Comparison of ENCODE assay signal across 1 cellular context in the genomic region with DNA sequence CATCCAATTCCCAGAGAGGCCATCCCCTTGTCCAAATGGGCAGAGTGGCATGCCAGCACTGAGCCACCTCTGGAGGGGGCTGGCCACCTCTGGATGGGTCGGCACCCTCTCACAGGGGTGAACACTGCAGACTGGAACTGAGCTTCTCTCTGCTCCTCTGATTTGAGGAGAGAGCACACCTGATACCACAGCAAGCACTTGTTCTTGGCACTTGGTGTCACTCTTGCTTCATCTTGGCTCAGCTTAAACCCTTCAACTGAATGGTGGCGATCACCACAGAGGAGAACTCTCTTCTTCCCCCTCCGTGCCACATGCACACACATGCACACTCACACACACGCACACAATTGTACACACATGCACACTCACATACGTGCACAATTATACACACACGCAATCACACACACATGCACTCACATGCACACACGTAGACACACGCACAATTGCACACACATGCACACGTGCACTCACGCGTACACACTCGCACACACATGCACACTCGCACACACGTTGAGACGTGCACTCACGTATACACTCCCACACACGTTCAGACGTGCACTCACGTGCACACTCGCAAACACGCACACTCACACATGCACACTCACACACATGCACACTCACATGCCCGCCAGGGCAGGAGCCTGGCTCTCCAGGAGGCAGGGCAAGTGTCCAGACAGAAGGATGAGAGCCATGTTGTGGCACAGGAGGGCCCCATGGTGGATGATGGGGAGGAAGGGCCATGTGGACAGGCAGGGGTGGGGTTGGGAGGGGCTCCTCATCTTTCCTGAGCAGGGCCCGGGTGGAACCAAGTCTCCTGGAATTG.
TF ChIP-seq lines count a peak whose summit lies in the region.

No MANE protein-coding gene starts in this region.

TF ChIP-seq in H1, 55 proteins besides CTCF, POLR2A, EP300 and RAD21:
- TF ChIP-seq KDM5A (IDR thresholded peaks at IDR 0.05; ENCODE audit: low read length) (no peak), TAF1 (IDR thresholded peaks at IDR 0.05; ENCODE audit: low read depth, low read length) (no peak), RXRA (IDR thresholded peaks at IDR 0.05; ENCODE audit: insufficient read depth, low read depth, low read length) (no peak), BRCA1 (IDR thresholded peaks at IDR 0.05; ENCODE audit: low read depth, low read length) (no peak), RNF2 (IDR thresholded peaks at IDR 0.05; ENCODE audit: borderline replicate concordance, low read depth, low read length, missing control alignments, poor library complexity, severe bottlenecking) (no peak), PHF8 (conservative IDR thresholded peaks at IDR 0.05; ENCODE audit: low read depth, low read length) (no peak), CHD2 (IDR thresholded peaks at IDR 0.05; ENCODE audit: low read length) (no peak), SUZ12 (IDR thresholded peaks at IDR 0.05; ENCODE audit: low read length) (no peak), E2F6 (IDR thresholded peaks at IDR 0.05) (no peak), TEAD4 (IDR thresholded peaks at IDR 0.05; ENCODE audit: low read depth, low read length) (no peak), ASH2L (IDR thresholded peaks at IDR 0.05; ENCODE audit: low read length) (no peak)
- TF ChIP-seq, protein P1, sequence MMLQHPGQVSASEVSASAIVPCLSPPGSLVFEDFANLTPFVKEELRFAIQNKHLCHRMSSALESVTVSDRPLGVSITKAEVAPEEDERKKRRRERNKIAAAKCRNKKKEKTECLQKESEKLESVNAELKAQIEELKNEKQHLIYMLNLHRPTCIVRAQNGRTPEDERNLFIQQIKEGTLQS (IDR thresholded peaks at IDR 0.05; ENCODE audit: insufficient read depth, low read depth, low read length), result no peak
TF ChIP-seq in H1: peak in this region for 0.
